2 cellular contexts compared by ENCODE assay signal in genomic region chr3:170806141-170806540, GRCh38.
A peak's percentile ranks its signal among the peaks of the same experiment; 100 is the strongest.
TF ChIP-seq lines count a peak whose summit lies in the region.

No MANE protein-coding gene starts in this region.

TF ChIP-seq in IMR-90, 13 proteins besides CTCF, POLR2A, EP300 and RAD21:
- TF ChIP-seq BHLHE40 (IDR thresholded peaks at IDR 0.05; ENCODE audit: low read depth, low read length) (no peak), MAFK (IDR thresholded peaks at IDR 0.05; ENCODE audit: low read depth, low read length) (no peak), MXI1 (IDR thresholded peaks at IDR 0.05; ENCODE audit: borderline replicate concordance, low read depth, low read length) (no peak), FOS (IDR thresholded peaks at IDR 0.05; ENCODE audit: low read depth, low read length) (no peak), RFX5 (IDR thresholded peaks at IDR 0.05; ENCODE audit: low read depth, low read length) (no peak), CHD1 (IDR thresholded peaks at IDR 0.05; ENCODE audit: low read depth, low read length) (no peak), NFE2L2 (IDR thresholded peaks at IDR 0.05; ENCODE audit: low read depth, low read length) (no peak), MAZ (IDR thresholded peaks at IDR 0.05; ENCODE audit: borderline replicate concordance, low read depth, low read length) (no peak), USF2 (IDR thresholded peaks at IDR 0.05; ENCODE audit: low read depth, low read length) (no peak), CEBPB (IDR thresholded peaks at IDR 0.05; ENCODE audit: low read depth, low read length) (no peak), RCOR1 (IDR thresholded peaks at IDR 0.05; ENCODE audit: insufficient replicate concordance, low read length) (no peak), SMC3 (IDR thresholded peaks at IDR 0.05; ENCODE audit: low read depth, low read length) (no peak)
- TF ChIP-seq, protein P1, sequence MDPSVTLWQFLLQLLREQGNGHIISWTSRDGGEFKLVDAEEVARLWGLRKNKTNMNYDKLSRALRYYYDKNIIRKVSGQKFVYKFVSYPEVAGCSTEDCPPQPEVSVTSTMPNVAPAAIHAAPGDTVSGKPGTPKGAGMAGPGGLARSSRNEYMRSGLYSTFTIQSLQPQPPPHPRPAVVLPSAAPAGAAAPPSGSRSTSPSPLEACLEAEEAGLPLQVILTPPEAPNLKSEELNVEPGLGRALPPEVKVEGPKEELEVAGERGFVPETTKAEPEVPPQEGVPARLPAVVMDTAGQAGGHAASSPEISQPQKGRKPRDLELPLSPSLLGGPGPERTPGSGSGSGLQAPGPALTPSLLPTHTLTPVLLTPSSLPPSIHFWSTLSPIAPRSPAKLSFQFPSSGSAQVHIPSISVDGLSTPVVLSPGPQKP (IDR thresholded peaks at IDR 0.05; ENCODE audit: borderline replicate concordance, low read depth, low read length), result no peak

TF ChIP-seq in K562, 482 proteins besides CTCF, POLR2A, EP300 and RAD21:
- TF ChIP-seq CBFA2T3 (IDR thresholded peaks at IDR 0.05) (peak; percentile 53), NFIC (IDR thresholded peaks at IDR 0.05) (peak; percentile 98), FOXJ2 (tag; IDR thresholded peaks at IDR 0.05) (no peak), CBFA2T2 (conservative IDR thresholded peaks at IDR 0.05) (0 out of 2 replicates have a peak, but pooled peaks have one; percentile 8), NR3C1 (CRISPR knock-in tag; IDR thresholded peaks at IDR 0.05) (no peak), NFIX (CRISPR knock-in tag; IDR thresholded peaks at IDR 0.05; ENCODE audit: low read depth) (peak; percentile 74), KDM1A (IDR thresholded peaks at IDR 0.05) (0 out of 4 replicates have a peak, but pooled peaks of 1 of the 2 experiments have one; percentile 36), SRSF9 (IDR thresholded peaks at IDR 0.05; ENCODE audit: borderline replicate concordance, low read depth, low read length) (no peak)
- TF ChIP-seq, protein P2, sequence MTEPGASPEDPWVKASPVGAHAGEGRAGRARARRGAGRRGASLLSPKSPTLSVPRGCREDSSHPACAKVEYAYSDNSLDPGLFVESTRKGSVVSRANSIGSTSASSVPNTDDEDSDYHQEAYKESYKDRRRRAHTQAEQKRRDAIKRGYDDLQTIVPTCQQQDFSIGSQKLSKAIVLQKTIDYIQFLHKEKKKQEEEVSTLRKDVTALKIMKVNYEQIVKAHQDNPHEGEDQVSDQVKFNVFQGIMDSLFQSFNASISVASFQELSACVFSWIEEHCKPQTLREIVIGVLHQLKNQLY (CRISPR knock-in tag; conservative IDR thresholded peaks at IDR 0.05), result no peak
